Comparison of ENCODE assay signal across 8 cellular contexts in the genomic region with DNA sequence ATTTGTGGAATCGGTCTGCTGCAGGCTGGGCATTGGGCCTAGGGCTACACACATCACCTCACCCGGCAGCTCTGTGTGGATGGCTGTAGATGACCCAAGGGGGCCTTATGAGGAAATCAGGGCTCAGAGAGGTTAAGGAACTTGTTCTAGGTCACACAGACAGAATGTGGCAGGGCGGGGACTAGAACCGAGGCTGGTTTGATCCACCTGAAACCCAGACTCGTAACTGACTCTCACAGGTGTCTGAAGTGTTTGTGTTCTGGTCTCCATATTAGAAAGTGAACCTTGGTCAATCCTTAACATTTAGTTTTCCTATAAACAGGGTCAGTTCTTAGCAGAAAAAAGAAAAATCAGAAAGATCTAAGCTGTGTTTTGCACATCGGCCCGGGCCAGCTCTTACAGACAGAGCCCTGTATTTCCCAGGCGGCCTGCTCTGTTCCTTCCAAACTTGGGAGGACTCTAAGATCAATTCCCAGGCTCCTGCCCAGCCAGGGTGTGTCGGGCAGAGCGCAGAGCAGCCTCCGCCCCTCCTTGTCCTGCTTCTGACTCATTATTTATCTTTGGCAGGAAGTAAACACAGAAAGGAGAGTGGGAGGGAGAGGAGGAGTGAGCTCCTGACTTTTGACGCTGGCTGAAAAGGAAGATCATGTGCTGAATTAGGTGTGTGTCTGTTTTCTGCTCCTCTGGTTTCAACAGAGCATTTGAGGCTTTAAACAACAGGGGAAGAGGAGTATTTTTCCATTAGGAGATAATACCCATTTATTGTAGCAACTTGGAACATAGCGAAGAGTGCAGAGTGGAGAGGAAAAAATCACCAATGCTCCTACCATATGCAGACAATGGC.
DNase-seq lines count a peak whose midpoint lies in the region; ATAC-seq and TF ChIP-seq lines count a peak whose summit lies in the region.

No MANE protein-coding gene starts in this region.

- H3K4me3 ChIP-seq in tibial artery: no peak overlapping the region

- H3K36me3 Mint-ChIP-seq in chondrocyte (ENCODE audit: low read depth): no peaks in the 10 kb centered on the region

- H3K36me3 ChIP-seq in tibial artery: no peaks in the 10 kb centered on the region

- H3K27me3 Mint-ChIP-seq in chondrocyte (ENCODE audit: low read depth): no peaks in the 10 kb centered on the region

- H3K9me3 ChIP-seq in tibial artery: no peaks in the 10 kb centered on the region

- H3K4me1 Mint-ChIP-seq in chondrocyte (ENCODE audit: low read depth): peaks cover 15% of the 10 kb centered on the region

- H3K4me3 Mint-ChIP-seq in chondrocyte (ENCODE audit: unreplicated experiment): no peak overlapping the region

- H3K27ac Mint-ChIP-seq in chondrocyte (ENCODE audit: unreplicated experiment): peak overlapping the region; percentile 79

- DNase-seq in GOT3 (lab: John Stamatoyannopoulos, UW) (peak; percentile 12), NCI-H748 (lab: John Stamatoyannopoulos, UW; ENCODE audit: unreplicated experiment) (peak; percentile 83), chondrocyte (ENCODE audit: low spot score) (peak; percentile 65), left lobe of liver (ENCODE audit: low spot score) (peak; percentile 81), tibial artery (peak; percentile 92 to 96), GM10266 (ENCODE audit: extremely low spot score) (no peak)
- no peak for DNase-seq in activated CD4-positive, alpha-beta T cell treated with anti-CD3 and anti-CD28 coated beads for 4 hours
- DNase-seq in activated CD4-positive, CD25-positive, alpha-beta regulatory T cell treated with anti-CD3 and anti-CD28 coated beads, Interleukin-2, amount 50 U/mL, for 72 hours: no peak

- peaks cover 5% of the 10 kb centered on the region for H3K9me3 Mint-ChIP-seq in chondrocyte (ENCODE audit: low read depth)

- TF ChIP-seq CTCF in chondrocyte (IDR thresholded peaks at IDR 0.05): no peak
- TF ChIP-seq CTCF in tibial artery (IDR thresholded peaks at IDR 0.05): no peak
- TF ChIP-seq CTCF in GM10266 (IDR thresholded peaks at IDR 0.05; ENCODE audit: control insufficient read depth, insufficient read depth, low read depth, missing control alignments): no peak

- peaks cover 8 to 20% (median 11%) of the 10 kb centered on the region in 4 donors for H3K4me1 ChIP-seq in tibial artery

- peak; percentile 99 for ATAC-seq in left lobe of liver

- peak overlapping the region; percentile 82 to 89 for H3K27ac ChIP-seq in tibial artery

- intact Hi-C loops in tibial artery (cut with DNase I; ENCODE audit: low total_unique reads): no loop called here

- no peaks in the 10 kb centered on the region for H3K27me3 ChIP-seq in tibial artery

Comparison
In these comparisons a context has a peak if more than half of its experiments do, and no peak if none do; other contexts are left out.
1. DNase-seq: peak in GOT3 (single experiment), NCI-H748 (single experiment), chondrocyte (single experiment), left lobe of liver (single experiment) and tibial artery (2 of 2); none in GM10266 (single experiment), activated CD4-positive, alpha-beta T cell treated with anti-CD3 and anti-CD28 coated beads for 4 hours (0 of 2) and activated CD4-positive, CD25-positive, alpha-beta regulatory T cell treated with anti-CD3 and anti-CD28 coated beads, Interleukin-2, amount 50 U/mL, for 72 hours (single experiment).